11 cellular contexts compared by ENCODE assay signal in the genomic region with DNA sequence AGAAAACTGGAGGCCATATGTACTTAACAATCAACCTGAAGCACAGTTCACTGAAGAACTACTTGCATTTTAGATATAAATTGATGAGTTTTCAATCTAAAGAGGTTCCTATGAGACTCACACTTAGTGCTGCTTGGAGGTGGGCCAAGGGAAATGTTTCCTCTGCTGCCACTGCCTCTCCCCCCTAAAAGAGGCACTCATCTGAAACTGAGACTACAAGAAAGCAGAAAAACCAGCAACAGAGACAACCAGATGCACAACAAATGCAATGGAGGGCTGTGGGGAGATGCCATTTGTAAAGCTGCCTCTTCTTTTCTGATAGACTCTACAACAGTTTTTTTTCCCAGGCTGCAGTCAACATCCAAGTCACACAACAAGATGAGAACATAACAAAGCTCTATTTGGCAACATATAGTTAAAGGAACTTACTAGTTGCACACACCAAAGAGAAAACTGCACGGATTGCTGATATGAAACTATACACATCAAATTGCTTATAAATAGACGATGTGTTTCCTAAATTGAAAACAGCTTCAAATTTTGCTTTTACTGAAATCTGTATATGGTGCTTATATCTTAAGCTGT. TPM values are rescaled to one million over a fixed set of nuclear protein-coding genes. Genes with fewer than 3 reads are reported as not detected.
DNase-seq lines count a peak whose midpoint lies in the region; ATAC-seq, FAIRE-seq and TF ChIP-seq lines count a peak whose summit lies in the region.
"Had no signal": no experiment of that assay in that cellular context is flagged by ENCODE, and none has a peak within 500 bp of the region (broad histone marks: within the 10 kb centered on the region; RNA-seq: fewer than 3 reads in every experiment).

No MANE protein-coding gene starts in this region.

- H3K4me1 ChIP-seq in DOHH2 (ENCODE audit: control insufficient read depth, low read length), result peaks cover 38% of the 10 kb centered on the region
- H3K4me1 ChIP-seq in pancreas, result peaks cover 34 to 39% (median 37%) of the 10 kb centered on the region in 3 donors

- TF ChIP-seq CTCF in DOHH2 (IDR thresholded peaks at IDR 0.05; ENCODE audit: low read depth, low read length, poor library complexity, severe bottlenecking) (no peak), pancreas (IDR thresholded peaks at IDR 0.05) (no peak), GM10248 (IDR thresholded peaks at IDR 0.05; ENCODE audit: control extremely low read depth, extremely low read depth, low read depth, missing control alignments) (no peak)

- H3K79me2 ChIP-seq in DOHH2 (ENCODE audit: control insufficient read depth, low read length), result peaks cover 85% of the 10 kb centered on the region

- 37 to 47% methylated on average over 2 of the region's 2 CpGs for WGBS in pancreas, 2 donors

- H3K9me3 ChIP-seq in DOHH2 (ENCODE audit: control insufficient read depth, insufficient read depth, low read length) (no peaks in the 10 kb centered on the region), pancreas (no peaks in the 10 kb centered on the region)

- H3K36me3 ChIP-seq in DOHH2 (ENCODE audit: control insufficient read depth, low read length), result peaks cover 20% of the 10 kb centered on the region
- H3K36me3 ChIP-seq in pancreas, result no peaks in the 10 kb centered on the region

- H3K4me3 ChIP-seq in DOHH2 (ENCODE audit: low read length) (peak overlapping the region; percentile 11; the same call in 1 of the 2 replicates), pancreas (no peak overlapping the region)

- POLR2A ChIA-PET in GM10248 (lab: Yijun Ruan, JAX), result no interaction called here

- peaks cover 3% of the 10 kb centered on the region; the same call in 1 of the 2 replicates for H3F3A ChIP-seq in DOHH2 (ENCODE audit: control insufficient read depth, insufficient read depth)

- DNase-seq in MV-4-11 (lab: John Stamatoyannopoulos, UW) (peak; percentile 13), kidney glomerular epithelial cell (lab: John Stamatoyannopoulos, UW) (peak; percentile 6), pancreas (no peak), NCI-H510A (lab: John Stamatoyannopoulos, UW) (no peak), COLO829 (ENCODE audit: low spot score) (no peak), GM10248 (ENCODE audit: extremely low spot score) (no peak)
- DNase-seq: activated CD4-positive, CD25-positive, alpha-beta regulatory T cell; cerebellar nuclear complex; EL had no signal

- H3K27me3 ChIP-seq in DOHH2 (ENCODE audit: control insufficient read depth, low read length) (no peaks in the 10 kb centered on the region), pancreas (no peaks in the 10 kb centered on the region)

- intact Hi-C loops in pancreas (cut with DNase I), result no loop called here

- FAIRE-seq in pancreas (lab: Jason Lieb, UNC), result no peak

- CTCF ChIA-PET in GM10248 (lab: Yijun Ruan, JAX), result interaction anchor here (0.6 to 5.6 kb wide), 6 partner anchors 8 to 483 kb away, joined by 3 to 47 read pairs (median 7); no protein-coding TSS in a partner anchor

- no peaks in the 10 kb centered on the region for H3K9me2 ChIP-seq in DOHH2 (replicated peaks; ENCODE audit: control insufficient read depth, low read length)

- ATAC-seq in GM19463 (IDR thresholded peaks at IDR 0.05; ENCODE audit: unreplicated experiment), result peak; percentile 65
- no peak for ATAC-seq in pancreas

- peak overlapping the region; percentile 17; the same call in 1 of the 2 replicates for H3K27ac ChIP-seq in DOHH2 (ENCODE audit: low read depth, low read length)
- H3K27ac ChIP-seq in pancreas, result no peak overlapping the region

- H3K4me2 ChIP-seq in DOHH2 (ENCODE audit: low read length), result peak overlapping the region; percentile 42

- peaks cover 28% of the 10 kb centered on the region for H4K20me1 ChIP-seq in DOHH2 (ENCODE audit: control insufficient read depth, insufficient read depth, low read depth, low read length)

RNA-seq across cellular contexts. Expression of gene TSPAN3, which starts 11.1 kb away (rescaled TPM):
- total RNA-seq in pancreas, result 100 to 1,000 TPM in 2 of 6 donors, 10 to 100 TPM in 4; 71.6 to 158 (median 88.5) TPM
- polyA plus RNA-seq in pancreas, result 100 to 1,000 TPM in 1 of 2 donors, 10 to 100 TPM in 1; 86.7 to 173 TPM

Comparison
In these comparisons a context has a peak if more than half of its experiments do, and no peak if none do; other contexts are left out.
1. DNase-seq: peak in MV-4-11 (single experiment) and kidney glomerular epithelial cell (single experiment); none in pancreas (0 of 6), NCI-H510A (single experiment), COLO829 (single experiment) and GM10248 (single experiment).